Comparison of ENCODE assay signal across 8 cellular contexts in genomic region chr12:116278259-116278595, GRCh38. TPM values are rescaled to one million over a fixed set of nuclear protein-coding genes. Genes with fewer than 3 reads are reported as not detected.
DNase-seq lines count a peak whose midpoint lies in the region; ATAC-seq and TF ChIP-seq lines count a peak whose summit lies in the region.

No MANE protein-coding gene starts in this region.

- H3K4me3 Mint-ChIP-seq in GM23338 = peak overlapping the region; percentile 89

- no peaks in the 10 kb centered on the region for H3K9me2 ChIP-seq in GM23338 (ENCODE audit: insufficient read depth)

- H3K27ac ChIP-seq in GM23338 (ENCODE audit: low read depth) = no peak overlapping the region
- H3K27ac ChIP-seq in sigmoid colon = peak overlapping the region; percentile 92 to 98 (median 96)

- H2AFZ ChIP-seq in GM23338 = peak overlapping the region; percentile 76

- peak overlapping the region; percentile 81 for H3K27ac Mint-ChIP-seq in GM23338

- H3K79me2 ChIP-seq in GM23338 (replicated peaks; ENCODE audit: insufficient read depth) = peaks cover 36% of the 10 kb centered on the region

- H3K4me3 ChIP-seq in GM23338 = peak overlapping the region; percentile 69
- peak overlapping the region; percentile 62 for H3K4me3 ChIP-seq in fibroblast of the aortic adventitia (ENCODE audit: low read depth, low read length)
- peak overlapping the region; percentile 21 to 83 (median 78) for H3K4me3 ChIP-seq in sigmoid colon

- TF ChIP-seq POLR2A in sigmoid colon (IDR thresholded peaks at IDR 0.05) = no peak

- peak overlapping the region; percentile 76 for H3K4me2 ChIP-seq in GM23338

- H3K27me3 Mint-ChIP-seq in GM23338 (ENCODE audit: insufficient read depth, low read depth, poor library complexity) = peaks cover 13% of the 10 kb centered on the region

- H3K4me1 ChIP-seq in GM23338 (ENCODE audit: insufficient read depth) = peaks cover 43% of the 10 kb centered on the region
- H3K4me1 ChIP-seq in sigmoid colon = peaks cover 0 to 34% (median 22%) of the 10 kb centered on the region in 4 donors

- no peaks in the 10 kb centered on the region for H3K9me3 Mint-ChIP-seq in GM23338

- peaks cover 5% of the 10 kb centered on the region; the same call in 1 of the 3 replicates for H3K36me3 Mint-ChIP-seq in GM23338 (ENCODE audit: low read depth)

- no peaks in the 10 kb centered on the region for H3K27me3 ChIP-seq in GM23338 (ENCODE audit: insufficient read depth)
- H3K27me3 ChIP-seq in sigmoid colon = no peaks in the 10 kb centered on the region

- H3F3A ChIP-seq in GM23338 (replicated peaks; ENCODE audit: low read depth) = peaks cover 5% of the 10 kb centered on the region; the same call in 1 of the 2 replicates

- H3K36me3 ChIP-seq in GM23338 (ENCODE audit: insufficient read depth) = no peaks in the 10 kb centered on the region
- no peaks in the 10 kb centered on the region for H3K36me3 ChIP-seq in sigmoid colon

- H4K20me1 ChIP-seq in GM23338 (replicated peaks; ENCODE audit: insufficient read depth) = peaks cover 13% of the 10 kb centered on the region; the same call in 1 of the 2 replicates

- peaks cover 60% of the 10 kb centered on the region for H3K4me1 Mint-ChIP-seq in GM23338

- ATAC-seq in GM23338 (peak; percentile 7; the same call in 2 of the 3 replicates), HG02759 (IDR thresholded peaks at IDR 0.05; ENCODE audit: unreplicated experiment) (no peak)

- no peak for DNase-seq in GM23338 (ENCODE audit: low spot score)
- peak; percentile 35 for DNase-seq in SK-N-DZ (ENCODE audit: low spot score)
- DNase-seq in fibroblast of the aortic adventitia (ENCODE audit: low read depth) = no peak
- no peak for DNase-seq in sigmoid colon
- no peak for DNase-seq in putamen (ENCODE audit: low spot score)
- DNase-seq in cortex of kidney (lab: John Stamatoyannopoulos, UW) = no peak
- no peak for DNase-seq in kidney tubule cell (ENCODE audit: low spot score)

- no peaks in the 10 kb centered on the region for H3K9me3 ChIP-seq in sigmoid colon

- intact Hi-C loops in sigmoid colon (cut with DNase I) = loop anchor here (5.0 kb wide), 2 partner anchors 129 to 254 kb away; no protein-coding TSS in a partner anchor

- no peak for TF ChIP-seq CTCF in GM23338 (conservative IDR thresholded peaks at IDR 0.05; ENCODE audit: low read depth in 2 of 2)
- no peak for TF ChIP-seq CTCF in fibroblast of the aortic adventitia (IDR thresholded peaks at IDR 0.05; ENCODE audit: insufficient read depth, low read length)
- no peak for TF ChIP-seq CTCF in sigmoid colon (IDR thresholded peaks at IDR 0.05)

- TF ChIP-seq EP300 in sigmoid colon (IDR thresholded peaks at IDR 0.05) = no peak

- WGBS in sigmoid colon, 2 donors = 27 to 45% methylated on average over 10 of the region's 10 CpGs

TF ChIP-seq in GM23338, 12 proteins besides CTCF, POLR2A, EP300 and RAD21 (continues in another document):
- TF ChIP-seq EZH2phosphoT487 (IDR thresholded peaks at IDR 0.05; ENCODE audit: unreplicated experiment) = no peak
- no peak for TF ChIP-seq EZH2 (IDR thresholded peaks at IDR 0.05; ENCODE audit: low read depth, unreplicated experiment)
- no peak for TF ChIP-seq CREB1 (CRISPR knock-in tag; IDR thresholded peaks at IDR 0.05; ENCODE audit: low read depth)
- TF ChIP-seq, protein P1, sequence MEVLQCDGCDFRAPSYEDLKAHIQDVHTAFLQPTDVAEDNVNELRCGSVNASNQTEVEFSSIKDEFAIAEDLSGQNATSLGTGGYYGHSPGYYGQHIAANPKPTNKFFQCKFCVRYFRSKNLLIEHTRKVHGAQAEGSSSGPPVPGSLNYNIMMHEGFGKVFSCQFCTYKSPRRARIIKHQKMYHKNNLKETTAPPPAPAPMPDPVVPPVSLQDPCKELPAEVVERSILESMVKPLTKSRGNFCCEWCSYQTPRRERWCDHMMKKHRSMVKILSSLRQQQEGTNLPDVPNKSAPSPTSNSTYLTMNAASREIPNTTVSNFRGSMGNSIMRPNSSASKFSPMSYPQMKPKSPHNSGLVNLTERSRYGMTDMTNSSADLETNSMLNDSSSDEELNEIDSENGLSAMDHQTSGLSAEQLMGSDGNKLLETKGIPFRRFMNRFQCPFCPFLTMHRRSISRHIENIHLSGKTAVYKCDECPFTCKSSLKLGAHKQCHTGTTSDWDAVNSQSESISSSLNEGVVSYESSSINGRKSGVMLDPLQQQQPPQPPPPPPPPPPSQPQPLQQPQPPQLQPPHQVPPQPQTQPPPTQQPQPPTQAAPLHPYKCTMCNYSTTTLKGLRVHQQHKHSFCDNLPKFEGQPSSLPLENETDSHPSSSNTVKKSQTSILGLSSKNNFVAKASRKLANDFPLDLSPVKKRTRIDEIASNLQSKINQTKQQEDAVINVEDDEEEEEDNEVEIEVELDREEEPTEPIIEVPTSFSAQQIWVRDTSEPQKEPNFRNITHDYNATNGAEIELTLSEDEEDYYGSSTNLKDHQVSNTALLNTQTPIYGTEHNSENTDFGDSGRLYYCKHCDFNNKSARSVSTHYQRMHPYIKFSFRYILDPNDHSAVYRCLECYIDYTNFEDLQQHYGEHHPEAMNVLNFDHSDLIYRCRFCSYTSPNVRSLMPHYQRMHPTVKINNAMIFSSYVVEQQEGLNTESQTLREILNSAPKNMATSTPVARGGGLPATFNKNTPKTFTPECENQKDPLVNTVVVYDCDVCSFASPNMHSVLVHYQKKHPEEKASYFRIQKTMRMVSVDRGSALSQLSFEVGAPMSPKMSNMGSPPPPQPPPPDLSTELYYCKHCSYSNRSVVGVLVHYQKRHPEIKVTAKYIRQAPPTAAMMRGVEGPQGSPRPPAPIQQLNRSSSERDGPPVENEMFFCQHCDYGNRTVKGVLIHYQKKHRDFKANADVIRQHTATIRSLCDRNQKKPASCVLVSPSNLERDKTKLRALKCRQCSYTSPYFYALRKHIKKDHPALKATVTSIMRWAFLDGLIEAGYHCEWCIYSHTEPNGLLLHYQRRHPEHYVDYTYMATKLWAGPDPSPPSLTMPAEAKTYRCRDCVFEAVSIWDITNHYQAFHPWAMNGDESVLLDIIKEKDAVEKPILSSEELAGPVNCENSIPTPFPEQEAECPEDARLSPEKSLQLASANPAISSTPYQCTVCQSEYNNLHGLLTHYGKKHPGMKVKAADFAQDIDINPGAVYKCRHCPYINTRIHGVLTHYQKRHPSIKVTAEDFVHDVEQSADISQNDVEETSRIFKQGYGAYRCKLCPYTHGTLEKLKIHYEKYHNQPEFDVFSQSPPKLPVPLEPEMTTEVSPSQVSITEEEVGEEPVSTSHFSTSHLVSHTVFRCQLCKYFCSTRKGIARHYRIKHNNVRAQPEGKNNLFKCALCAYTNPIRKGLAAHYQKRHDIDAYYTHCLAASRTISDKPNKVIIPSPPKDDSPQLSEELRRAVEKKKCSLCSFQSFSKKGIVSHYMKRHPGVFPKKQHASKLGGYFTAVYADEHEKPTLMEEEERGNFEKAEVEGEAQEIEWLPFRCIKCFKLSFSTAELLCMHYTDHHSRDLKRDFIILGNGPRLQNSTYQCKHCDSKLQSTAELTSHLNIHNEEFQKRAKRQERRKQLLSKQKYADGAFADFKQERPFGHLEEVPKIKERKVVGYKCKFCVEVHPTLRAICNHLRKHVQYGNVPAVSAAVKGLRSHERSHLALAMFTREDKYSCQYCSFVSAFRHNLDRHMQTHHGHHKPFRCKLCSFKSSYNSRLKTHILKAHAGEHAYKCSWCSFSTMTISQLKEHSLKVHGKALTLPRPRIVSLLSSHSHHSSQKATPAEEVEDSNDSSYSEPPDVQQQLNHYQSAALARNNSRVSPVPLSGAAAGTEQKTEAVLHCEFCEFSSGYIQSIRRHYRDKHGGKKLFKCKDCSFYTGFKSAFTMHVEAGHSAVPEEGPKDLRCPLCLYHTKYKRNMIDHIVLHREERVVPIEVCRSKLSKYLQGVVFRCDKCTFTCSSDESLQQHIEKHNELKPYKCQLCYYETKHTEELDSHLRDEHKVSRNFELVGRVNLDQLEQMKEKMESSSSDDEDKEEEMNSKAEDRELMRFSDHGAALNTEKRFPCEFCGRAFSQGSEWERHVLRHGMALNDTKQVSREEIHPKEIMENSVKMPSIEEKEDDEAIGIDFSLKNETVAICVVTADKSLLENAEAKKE (CRISPR knock-in tag; IDR thresholded peaks at IDR 0.05) = no peak
- TF ChIP-seq, protein P2, sequence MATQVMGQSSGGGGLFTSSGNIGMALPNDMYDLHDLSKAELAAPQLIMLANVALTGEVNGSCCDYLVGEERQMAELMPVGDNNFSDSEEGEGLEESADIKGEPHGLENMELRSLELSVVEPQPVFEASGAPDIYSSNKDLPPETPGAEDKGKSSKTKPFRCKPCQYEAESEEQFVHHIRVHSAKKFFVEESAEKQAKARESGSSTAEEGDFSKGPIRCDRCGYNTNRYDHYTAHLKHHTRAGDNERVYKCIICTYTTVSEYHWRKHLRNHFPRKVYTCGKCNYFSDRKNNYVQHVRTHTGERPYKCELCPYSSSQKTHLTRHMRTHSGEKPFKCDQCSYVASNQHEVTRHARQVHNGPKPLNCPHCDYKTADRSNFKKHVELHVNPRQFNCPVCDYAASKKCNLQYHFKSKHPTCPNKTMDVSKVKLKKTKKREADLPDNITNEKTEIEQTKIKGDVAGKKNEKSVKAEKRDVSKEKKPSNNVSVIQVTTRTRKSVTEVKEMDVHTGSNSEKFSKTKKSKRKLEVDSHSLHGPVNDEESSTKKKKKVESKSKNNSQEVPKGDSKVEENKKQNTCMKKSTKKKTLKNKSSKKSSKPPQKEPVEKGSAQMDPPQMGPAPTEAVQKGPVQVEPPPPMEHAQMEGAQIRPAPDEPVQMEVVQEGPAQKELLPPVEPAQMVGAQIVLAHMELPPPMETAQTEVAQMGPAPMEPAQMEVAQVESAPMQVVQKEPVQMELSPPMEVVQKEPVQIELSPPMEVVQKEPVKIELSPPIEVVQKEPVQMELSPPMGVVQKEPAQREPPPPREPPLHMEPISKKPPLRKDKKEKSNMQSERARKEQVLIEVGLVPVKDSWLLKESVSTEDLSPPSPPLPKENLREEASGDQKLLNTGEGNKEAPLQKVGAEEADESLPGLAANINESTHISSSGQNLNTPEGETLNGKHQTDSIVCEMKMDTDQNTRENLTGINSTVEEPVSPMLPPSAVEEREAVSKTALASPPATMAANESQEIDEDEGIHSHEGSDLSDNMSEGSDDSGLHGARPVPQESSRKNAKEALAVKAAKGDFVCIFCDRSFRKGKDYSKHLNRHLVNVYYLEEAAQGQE (IDR thresholded peaks at IDR 0.05; ENCODE audit: unreplicated experiment) = no peak

RNA-seq across cellular contexts. Expression of gene MED13L, which starts 0.7 kb away (rescaled TPM):
- 73.6 and 90.7 TPM in 2 replicates for total RNA-seq in GM23338 (2014; rRNA removed; shearing (Covaris generic))
- polyA plus RNA-seq in GM23338 (2016; fragmentation: Nextera tagmentation; extraction: Ambion mirVana) = 18.7 and 20.9 TPM in 2 replicates
- 15.1 and 23.1 TPM in 2 replicates for polyA plus RNA-seq in SK-N-DZ (2014; cell fraction: cytosol; rRNA removed)
- polyA plus RNA-seq in SK-N-DZ (2014; cell fraction: nucleus; rRNA removed) = 12.0 and 24.7 TPM in 2 replicates
- 120 and 180 TPM in 2 replicates for total RNA-seq in fibroblast of the aortic adventitia (ENCODE audit: low replicate concordance)
- 100 to 1,000 TPM; 151 to 246 (median 213) TPM for total RNA-seq in sigmoid colon
- polyA plus RNA-seq in sigmoid colon = 10 to 100 TPM; 12.5 to 26.3 (median 12.6) TPM
